In genomic region chr9:9679433-9679832, GRCh38 we compare ENCODE assay signal across 17 cellular contexts.
DNase-seq lines count a peak whose midpoint lies in the region; ATAC-seq and TF ChIP-seq lines count a peak whose summit lies in the region.
"Had no signal": no experiment of that assay in that cellular context is flagged by ENCODE, and none has a peak within 500 bp of the region (broad histone marks: within the 10 kb centered on the region; RNA-seq: fewer than 3 reads in every experiment).

No MANE protein-coding gene starts in this region.

- 0 out of 2 replicates have a peak overlapping the region, but pooled peaks have one; percentile 44 for H2AFZ ChIP-seq in OCI-LY1 (ENCODE audit: low read length)

- no peak overlapping the region for H3K4me2 ChIP-seq in OCI-LY1 (ENCODE audit: low read length)
- H3K4me2 ChIP-seq: A549, BLaER1 had no signal

- no peaks in the 10 kb centered on the region for H3K9me3 ChIP-seq in OCI-LY1 (ENCODE audit: low read length)
- H3K9me3 ChIP-seq: A549, BE2C, BLaER1, Caco-2 had no signal

- H3K27me3 Mint-ChIP-seq in osteocyte (ENCODE audit: unreplicated experiment), result no peaks in the 10 kb centered on the region
- H3K27me3 Mint-ChIP-seq: CD4-positive, CD25-positive, alpha-beta regulatory T cell had no signal

- no peaks in the 10 kb centered on the region for H3K79me2 ChIP-seq in OCI-LY1 (ENCODE audit: insufficient read depth, low read length)

- TF ChIP-seq CTCF in OCI-LY1 (IDR thresholded peaks at IDR 0.05; ENCODE audit: low read length) (no peak), osteocyte (IDR thresholded peaks at IDR 0.05) (no peak)

- no peaks in the 10 kb centered on the region for H3F3A ChIP-seq in OCI-LY1 (ENCODE audit: insufficient read depth, low read length)

- no peaks in the 10 kb centered on the region for H3K36me3 ChIP-seq in OCI-LY1 (ENCODE audit: insufficient read depth, low read length)
- H3K36me3 ChIP-seq: BE2C, BLaER1 had no signal

- no peak overlapping the region for H3K27ac ChIP-seq in OCI-LY1 (ENCODE audit: low read depth, low read length, poor library complexity, severe bottlenecking)
- H3K27ac ChIP-seq: 22Rv1, A549, BLaER1 had no signal

- H3K4me3 ChIP-seq in OCI-LY1 (ENCODE audit: low read depth, low read length, poor library complexity, severe bottlenecking), result no peak overlapping the region
- H3K4me3 ChIP-seq: A549, BLaER1 had no signal

- DNase-seq in left lobe of liver (ENCODE audit: low spot score) (no peak), osteocyte (ENCODE audit: extremely low spot score, unreplicated experiment) (no peak), AML-193 (lab: John Stamatoyannopoulos, UW) (no peak)
- no peak for DNase-seq in activated CD4-positive, alpha-beta T cell treated with anti-CD3 and anti-CD28 coated beads, Interleukin-2, amount 50 U/mL, for 1 hour
- DNase-seq: BE2C; C1 segment of cervical spinal cord; Caco-2; Calu3; CD4-positive, CD25-positive, alpha-beta regulatory T cell; CD8-positive, alpha-beta T cell; DMS79 treated with DMSO at 0.1 percent for 48 hours; GF-D8 had no signal

- no peak overlapping the region for H3K4me3 Mint-ChIP-seq in osteocyte (ENCODE audit: unreplicated experiment)
- H3K4me3 Mint-ChIP-seq: CD14-positive monocyte; CD4-positive, CD25-positive, alpha-beta regulatory T cell; CD8-positive, alpha-beta T cell had no signal

- H3K36me3 Mint-ChIP-seq in osteocyte (ENCODE audit: unreplicated experiment), result no peaks in the 10 kb centered on the region
- H3K36me3 Mint-ChIP-seq: CD14-positive monocyte; CD4-positive, CD25-positive, alpha-beta regulatory T cell; CD8-positive, alpha-beta T cell had no signal

- no peaks in the 10 kb centered on the region for H3K27me3 ChIP-seq in OCI-LY1 (ENCODE audit: insufficient read depth, low read length)
- H3K27me3 ChIP-seq: BE2C, BLaER1 had no signal

- H3K27ac Mint-ChIP-seq in osteocyte (ENCODE audit: unreplicated experiment), result peak overlapping the region; percentile 73
- H3K27ac Mint-ChIP-seq: CD14-positive monocyte; CD4-positive, CD25-positive, alpha-beta regulatory T cell; CD8-positive, alpha-beta T cell had no signal

- ATAC-seq in left lobe of liver, result peak; percentile 81
- ATAC-seq: A549; CD8-positive, alpha-beta T cell had no signal

- H3K4me1 Mint-ChIP-seq in osteocyte (ENCODE audit: unreplicated experiment), result peaks cover 30% of the 10 kb centered on the region
- H3K4me1 Mint-ChIP-seq: CD14-positive monocyte; CD4-positive, CD25-positive, alpha-beta regulatory T cell had no signal

- H3K9ac ChIP-seq in OCI-LY1 (ENCODE audit: low read length), result no peak overlapping the region
- H3K9ac ChIP-seq: BLaER1 had no signal

- no peaks in the 10 kb centered on the region for H3K9me2 ChIP-seq in OCI-LY1 (ENCODE audit: low read depth, low read length)

- H4K20me1 ChIP-seq in OCI-LY1 (ENCODE audit: insufficient read depth, low read length), result no peaks in the 10 kb centered on the region
- H4K20me1 ChIP-seq: BLaER1 had no signal

- H3K4me1 ChIP-seq in OCI-LY1 (ENCODE audit: insufficient read depth, low read length, severe bottlenecking), result peaks cover 7% of the 10 kb centered on the region
- H3K4me1 ChIP-seq: A549, BE2C, BLaER1, Caco-2 had no signal

- H3K9me3 Mint-ChIP-seq in osteocyte (ENCODE audit: unreplicated experiment), result no peaks in the 10 kb centered on the region
